19 cellular contexts compared by ENCODE assay signal in genomic region chr14:72855913-72856312, GRCh38. TPM values are rescaled to one million over a fixed set of nuclear protein-coding genes. Genes with fewer than 3 reads are reported as not detected.
DNase-seq lines count a peak whose midpoint lies in the region; ATAC-seq and TF ChIP-seq lines count a peak whose summit lies in the region.
"Had no signal": no experiment of that assay in that cellular context is flagged by ENCODE, and none has a peak within 500 bp of the region (broad histone marks: within the 10 kb centered on the region; RNA-seq: fewer than 3 reads in every experiment).

No MANE protein-coding gene starts in this region.

- H3K4me1 Mint-ChIP-seq in nephron (peaks cover 31% of the 10 kb centered on the region), type B pancreatic cell (ENCODE audit: unreplicated experiment) (peaks cover 10% of the 10 kb centered on the region), chondrocyte (ENCODE audit: low read depth) (peaks cover 6% of the 10 kb centered on the region), natural killer cell (peaks cover 0 to 5% of the 10 kb centered on the region in 2 donors)

- intact Hi-C loops in natural killer cell (cut with micrococcal nuclease), result no loop called here

- peak; percentile 48 for ATAC-seq in esophagus mucosa
- no peak for ATAC-seq in natural killer cell
- ATAC-seq: lower lobe of right lung, T-cell had no signal

- DNase-seq in EL, result peak; percentile 63
- DNase-seq in NCI-H226, result peak; percentile 40
- DNase-seq in type B pancreatic cell (ENCODE audit: extremely low spot score, unreplicated experiment), result no peak
- DNase-seq in chondrocyte (ENCODE audit: low spot score), result no peak
- no peak for DNase-seq in natural killer cell
- DNase-seq in activated gamma-delta T cell treated with Interleukin-2 at 50 U/mL for 16 hours, result no peak
- DNase-seq: activated CD4-positive, alpha-beta T cell treated with anti-CD3 and anti-CD28 coated beads, Interleukin-2, amount 50 U/mL, for 4 hours; activated effector memory CD4-positive, alpha-beta T cell treated with Interleukin-2 at 50 U/mL for 16 hours; CD4-positive, alpha-beta T cell; glutamatergic neuron; H7; lower lobe of right lung; NCI-H1436 treated with DMSO at 0.1 percent for 48 hours; NCI-H82; ovary; stimulated activated naive CD4-positive, alpha-beta T cell treated with Interleukin-2 at 50 U/mL for 16 hours; T-cell had no signal

- H3K36me3 Mint-ChIP-seq in nephron (ENCODE audit: low read depth), result no peaks in the 10 kb centered on the region
- H3K36me3 Mint-ChIP-seq in type B pancreatic cell, result no peaks in the 10 kb centered on the region
- no peaks in the 10 kb centered on the region for H3K36me3 Mint-ChIP-seq in chondrocyte (ENCODE audit: low read depth)
- no peaks in the 10 kb centered on the region for H3K36me3 Mint-ChIP-seq in natural killer cell
- H3K36me3 Mint-ChIP-seq: T-cell had no signal

- H3K9me3 Mint-ChIP-seq in nephron, result no peaks in the 10 kb centered on the region
- no peaks in the 10 kb centered on the region for H3K9me3 Mint-ChIP-seq in type B pancreatic cell
- no peaks in the 10 kb centered on the region for H3K9me3 Mint-ChIP-seq in chondrocyte (ENCODE audit: low read depth)
- H3K9me3 Mint-ChIP-seq in natural killer cell, result no peaks in the 10 kb centered on the region
- H3K9me3 Mint-ChIP-seq: CD4-positive, alpha-beta T cell; T-cell had no signal

- H3K27ac Mint-ChIP-seq in nephron (peak overlapping the region; percentile 39 to 93 (median 77)), type B pancreatic cell (no peak overlapping the region), chondrocyte (ENCODE audit: unreplicated experiment) (no peak overlapping the region), natural killer cell (no peak overlapping the region)
- H3K27ac Mint-ChIP-seq: CD4-positive, alpha-beta T cell; T-cell had no signal

- H3K4me3 Mint-ChIP-seq in nephron, result no peak overlapping the region
- no peak overlapping the region for H3K4me3 Mint-ChIP-seq in type B pancreatic cell
- H3K4me3 Mint-ChIP-seq in chondrocyte (ENCODE audit: unreplicated experiment), result no peak overlapping the region
- no peak overlapping the region for H3K4me3 Mint-ChIP-seq in natural killer cell
- H3K4me3 Mint-ChIP-seq: CD4-positive, alpha-beta T cell; T-cell had no signal

- TF ChIP-seq CTCF in nephron (IDR thresholded peaks at IDR 0.05; ENCODE audit: unreplicated experiment in 3 of 3), result no peak
- no peak for TF ChIP-seq CTCF in type B pancreatic cell (conservative IDR thresholded peaks at IDR 0.05)
- TF ChIP-seq CTCF in chondrocyte (IDR thresholded peaks at IDR 0.05), result no peak
- TF ChIP-seq CTCF in natural killer cell (IDR thresholded peaks at IDR 0.05), result no peak

- no peaks in the 10 kb centered on the region for H3K27me3 Mint-ChIP-seq in nephron (ENCODE audit: low read depth)
- peaks cover 4% of the 10 kb centered on the region for H3K27me3 Mint-ChIP-seq in type B pancreatic cell
- no peaks in the 10 kb centered on the region for H3K27me3 Mint-ChIP-seq in chondrocyte (ENCODE audit: low read depth)
- H3K27me3 Mint-ChIP-seq in natural killer cell (ENCODE audit: low read depth in 2 of 2), result no peaks in the 10 kb centered on the region
- H3K27me3 Mint-ChIP-seq: CD4-positive, alpha-beta T cell had no signal

RNA-seq across cellular contexts. Expression of gene DPF3, which starts 38.0 kb away (rescaled TPM):
- total RNA-seq in esophagus mucosa (1.1 TPM), type B pancreatic cell (ENCODE audit: low replicate concordance) (4.5 and 5.8 TPM in 2 replicates), chondrocyte (1.1 to 2.3 TPM (median 1.1 TPM) in 3 replicates), natural killer cell (1 to 10 TPM; 1.4 to 1.8 (median 1.4) TPM)

Comparison
In these comparisons a context has a peak if more than half of its experiments do, and no peak if none do; other contexts are left out.
1. DNase-seq: peak in EL (single experiment) and NCI-H226 (single experiment); none in type B pancreatic cell (single experiment), chondrocyte (single experiment), natural killer cell (single experiment) and activated gamma-delta T cell treated with Interleukin-2 at 50 U/mL for 16 hours (single experiment).
2. H3K27ac Mint-ChIP-seq: peak in nephron (3 of 3); none in type B pancreatic cell (single experiment), chondrocyte (single experiment) and natural killer cell (0 of 2).